In the genomic region with DNA sequence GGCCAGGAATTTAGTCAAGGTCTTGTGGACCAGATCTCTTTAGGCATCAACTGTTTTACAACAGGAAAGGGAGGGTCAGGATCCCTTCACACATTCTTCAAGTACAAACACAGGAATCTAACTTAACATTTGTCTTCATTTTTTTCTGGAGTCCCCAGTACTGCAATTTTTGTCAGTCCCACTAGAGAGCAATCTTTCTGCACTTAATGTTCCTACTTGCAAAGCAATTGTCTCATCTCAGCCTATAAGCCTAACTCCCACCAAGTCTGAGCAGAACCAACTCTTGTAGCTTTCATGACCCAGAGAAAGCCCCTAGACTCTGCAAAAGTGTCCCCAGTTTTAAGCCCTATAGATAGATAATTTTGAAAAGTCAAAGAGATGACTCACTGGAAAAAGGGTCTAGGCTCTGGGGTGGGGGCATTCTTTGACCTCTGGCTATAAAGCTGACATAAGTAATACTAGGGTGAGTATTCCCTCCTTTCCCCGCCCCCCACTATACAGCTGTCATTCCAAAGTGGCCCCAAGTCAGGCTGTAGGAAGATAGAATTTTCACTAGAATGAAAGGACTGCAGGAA, we compare ENCODE assay signal across 8 cellular contexts. TPM values are rescaled to one million over a fixed set of nuclear protein-coding genes. Genes with fewer than 3 reads are reported as not detected.
DNase-seq lines count a peak whose midpoint lies in the region; ATAC-seq, FAIRE-seq and TF ChIP-seq lines count a peak whose summit lies in the region.

No MANE protein-coding gene starts in this region.

- no peak overlapping the region for H3K4me3 Mint-ChIP-seq in activated T-helper 17 cell treated with anti-CD3 and anti-CD28 coated beads, Interleukin-2, amount 50 U/mL, for 72 hours
- no peak overlapping the region for H3K4me3 Mint-ChIP-seq in stimulated activated naive CD8-positive, alpha-beta T cell treated with anti-CD3 and anti-CD28 coated beads, Interleukin-15, amount 100 ng/mL, for 72 hours

- H3K27me3 Mint-ChIP-seq in activated T-helper 17 cell treated with anti-CD3 and anti-CD28 coated beads, Interleukin-2, amount 50 U/mL, for 72 hours, result no peaks in the 10 kb centered on the region
- no peaks in the 10 kb centered on the region for H3K27me3 Mint-ChIP-seq in stimulated activated naive CD8-positive, alpha-beta T cell treated with anti-CD3 and anti-CD28 coated beads, Interleukin-15, amount 100 ng/mL, for 72 hours

- TF ChIP-seq POLR2A in GM12892 (IDR thresholded peaks at IDR 0.05; ENCODE audit: low read depth, low read length), result no peak

- no peaks in the 10 kb centered on the region for H3K9me3 Mint-ChIP-seq in activated T-helper 17 cell treated with anti-CD3 and anti-CD28 coated beads, Interleukin-2, amount 50 U/mL, for 72 hours
- H3K9me3 Mint-ChIP-seq in stimulated activated naive CD8-positive, alpha-beta T cell treated with anti-CD3 and anti-CD28 coated beads, Interleukin-15, amount 100 ng/mL, for 72 hours, result no peaks in the 10 kb centered on the region

- peak overlapping the region; percentile 3; the same call in 1 of the 2 replicates for H3K27ac ChIP-seq in C4-2B

- peak; percentile 77 for FAIRE-seq in GM12892 (lab: Jason Lieb, UNC)

- H3K4me1 Mint-ChIP-seq in activated T-helper 17 cell treated with anti-CD3 and anti-CD28 coated beads, Interleukin-2, amount 50 U/mL, for 72 hours, result peaks cover 31% of the 10 kb centered on the region
- H3K4me1 Mint-ChIP-seq in stimulated activated naive CD8-positive, alpha-beta T cell treated with anti-CD3 and anti-CD28 coated beads, Interleukin-15, amount 100 ng/mL, for 72 hours, result peaks cover 56% of the 10 kb centered on the region

- peaks cover 13% of the 10 kb centered on the region for H3K36me3 Mint-ChIP-seq in activated T-helper 17 cell treated with anti-CD3 and anti-CD28 coated beads, Interleukin-2, amount 50 U/mL, for 72 hours (ENCODE audit: low read depth)

- DNase-seq in GM12892 (ENCODE audit: insufficient read length) (no peak), NCI-H446 treated with DMSO at 0.1 percent for 48 hours (lab: John Stamatoyannopoulos, UW) (peak; percentile 51), hepatic stellate cell (ENCODE audit: low spot score) (peak; percentile 65)
- DNase-seq in stimulated activated naive CD8-positive, alpha-beta T cell treated with anti-CD3 and anti-CD28 coated beads, Interleukin-15, amount 100 ng/mL, for 72 hours, result peak in 1 of 2 donors; percentile 25

- TF ChIP-seq CTCF in C4-2B (conservative IDR thresholded peaks at IDR 0.05), result peak; percentile 81

- peak; percentile 18 for ATAC-seq in activated T-helper 17 cell treated with anti-CD3 and anti-CD28 coated beads, Interleukin-2, amount 50 U/mL, for 72 hours (replicated peaks)
- ATAC-seq in stimulated activated naive CD8-positive, alpha-beta T cell treated with anti-CD3 and anti-CD28 coated beads, Interleukin-15, amount 100 ng/mL, for 72 hours, result peak; percentile 44
- ATAC-seq in HG02588 (IDR thresholded peaks at IDR 0.05; ENCODE audit: unreplicated experiment), result no peak
- no peak for ATAC-seq in HG02759 (IDR thresholded peaks at IDR 0.05; ENCODE audit: unreplicated experiment)

- H3K27ac Mint-ChIP-seq in activated T-helper 17 cell treated with anti-CD3 and anti-CD28 coated beads, Interleukin-2, amount 50 U/mL, for 72 hours, result no peak overlapping the region
- H3K27ac Mint-ChIP-seq in stimulated activated naive CD8-positive, alpha-beta T cell treated with anti-CD3 and anti-CD28 coated beads, Interleukin-15, amount 100 ng/mL, for 72 hours, result no peak overlapping the region

RNA-seq across cellular contexts. Expression of gene ZBTB39, which starts 1.9 kb away (rescaled TPM):
- polyA plus RNA-seq in GM12892 (2012; ENCODE audit: missing spikeins), result 3.1 TPM
- total RNA-seq in activated T-helper 17 cell treated with anti-CD3 and anti-CD28 coated beads, Interleukin-2, amount 50 U/mL, for 72 hours, result 1 to 10 TPM; 4.2 to 4.7 TPM

RNA-seq across cellular contexts. Expression of gene TAC3, which starts 8.1 kb away (rescaled TPM):
- 0.49 TPM for polyA plus RNA-seq in GM12892 (2012; ENCODE audit: missing spikeins)
- 1 to 10 TPM in 1 of 2 donors, not detected in 1; 1.5 TPM for total RNA-seq in activated T-helper 17 cell treated with anti-CD3 and anti-CD28 coated beads, Interleukin-2, amount 50 U/mL, for 72 hours

RNA-seq across cellular contexts. Expression of gene MYO1A, which starts 41.7 kb away (rescaled TPM):
- 0.40 TPM for polyA plus RNA-seq in GM12892 (2012; ENCODE audit: missing spikeins)
- total RNA-seq in activated T-helper 17 cell treated with anti-CD3 and anti-CD28 coated beads, Interleukin-2, amount 50 U/mL, for 72 hours, result 1 to 10 TPM; 2.1 to 5.1 TPM

RNA-seq across cellular contexts. Expression of gene RDH16, which starts 50.8 kb away (rescaled TPM):
- 0.08 TPM for polyA plus RNA-seq in GM12892 (2012; ENCODE audit: missing spikeins)
- under 1 TPM; 0.11 to 0.69 TPM for total RNA-seq in activated T-helper 17 cell treated with anti-CD3 and anti-CD28 coated beads, Interleukin-2, amount 50 U/mL, for 72 hours

Comparison
In these comparisons a context has a peak if more than half of its experiments do, and no peak if none do; other contexts are left out.
1. ATAC-seq: peak in activated T-helper 17 cell treated with anti-CD3 and anti-CD28 coated beads, Interleukin-2, amount 50 U/mL, for 72 hours (single experiment) and stimulated activated naive CD8-positive, alpha-beta T cell treated with anti-CD3 and anti-CD28 coated beads, Interleukin-15, amount 100 ng/mL, for 72 hours (single experiment); none in HG02588 (single experiment) and HG02759 (single experiment).